In genomic region chr7:73438547-73439245, GRCh38 we compare ENCODE assay signal across 21 cellular contexts. TPM values are rescaled to one million over a fixed set of nuclear protein-coding genes. Genes with fewer than 3 reads are reported as not detected.
A peak's percentile ranks its signal among the peaks of the same experiment; 100 is the strongest.
DNase-seq lines count a peak whose midpoint lies in the region; ATAC-seq, FAIRE-seq and TF ChIP-seq lines count a peak whose summit lies in the region.
"Had no signal": no experiment of that assay in that cellular context is flagged by ENCODE, and none has a peak within 500 bp of the region (broad histone marks: within the 10 kb centered on the region; RNA-seq: fewer than 3 reads in every experiment).

No MANE protein-coding gene starts in this region.

- H2BK20ac ChIP-seq in H1 (ENCODE audit: low read length) = no peak overlapping the region

- H2AFZ ChIP-seq in GM23248 = no peak overlapping the region
- H2AFZ ChIP-seq in H1 (ENCODE audit: low read length) = no peak overlapping the region

- H3K4me3 ChIP-seq in GM23248 = no peak overlapping the region
- H3K4me3 ChIP-seq in Panc1 (ENCODE audit: low read depth in 2 of 2, low read length in 2 of 2) = no peak overlapping the region
- H3K4me3 ChIP-seq in H1 (ENCODE audit: extremely low read depth in 1 of 4, insufficient read depth in 2 of 4, low read depth in 3 of 4, low read length in 4 of 4) = no peak overlapping the region
- H3K4me3 ChIP-seq in psoas muscle = no peak overlapping the region
- H3K4me3 ChIP-seq in WERI-Rb-1 (ENCODE audit: low read depth, low read length) = no peak overlapping the region
- H3K4me3 ChIP-seq: prostate gland, thoracic aorta had no signal

- no peak overlapping the region for H3K18ac ChIP-seq in H1 (ENCODE audit: extremely low read depth, low read length)

- no peaks in the 10 kb centered on the region for H3K79me1 ChIP-seq in H1 (ENCODE audit: low read depth, low read length)

- H2BK15ac ChIP-seq in H1 (ENCODE audit: low read length) = no peak overlapping the region

- no peak overlapping the region for H2BK120ac ChIP-seq in H1 (replicated peaks; ENCODE audit: low read depth, low read length)

- no peaks in the 10 kb centered on the region for H3K9me3 ChIP-seq in GM23248 (ENCODE audit: low read depth)
- no peaks in the 10 kb centered on the region for H3K9me3 ChIP-seq in Panc1 (ENCODE audit: control insufficient read depth, insufficient read depth, low read depth, low read length)
- peaks cover 0 to 12% of the 10 kb centered on the region in 2 experiments; a peak in 2 of 4 replicates for H3K9me3 ChIP-seq in H1 (ENCODE audit: insufficient read depth in 2 of 2, low read depth in 1 of 2, low read length in 1 of 2)
- H3K9me3 ChIP-seq in psoas muscle = no peaks in the 10 kb centered on the region
- no peaks in the 10 kb centered on the region for H3K9me3 ChIP-seq in WERI-Rb-1 (ENCODE audit: severe bottlenecking)
- H3K9me3 ChIP-seq: prostate gland, thoracic aorta had no signal

- POLR2A ChIA-PET in Panc1 (lab: Charles Lee) = no interaction called here
- POLR2A ChIA-PET in H1 (lab: Charles Lee; ENCODE audit: partially characterized antibody) = interaction anchor here (0.8 to 1.8 kb wide), 3 partner anchors 8 to 131 kb away, joined by 3 to 6 read pairs (median 3); partner anchors contain the start of gene NSUN5

- no peaks in the 10 kb centered on the region for H3K9me2 ChIP-seq in GM23248 (ENCODE audit: insufficient read depth)

- no peak overlapping the region for H2AK5ac ChIP-seq in H1 (ENCODE audit: low read depth, low read length)

- H3K9ac ChIP-seq in GM23248 (no peak overlapping the region), H1 (replicated peaks in 1 of 4; ENCODE audit: extremely low read depth in 1 of 4, low read depth in 3 of 4, low read length in 3 of 4) (no peak overlapping the region)

- DNase-seq in GM23248 (peak; percentile 22), Panc1 (ENCODE audit: low read depth, low spot score) (no peak), H1 (ENCODE audit: low read depth in 1 of 2, low spot score in 2 of 2) (peak in 1 of 2 experiments; percentile 49), psoas muscle (peak; percentile 23 to 63), DMS114 treated with DMSO at 0.1 percent for 48 hours (lab: John Stamatoyannopoulos, UW; ENCODE audit: unreplicated experiment) (no peak), WERI-Rb-1 (no peak)
- DNase-seq: activated CD4-positive, alpha-beta T cell treated with anti-CD3 and anti-CD28 coated beads, Interleukin-2, amount 10 ng/mL, durations not matched to agents 7 days and 5 days; CD4-positive, alpha-beta memory T cell; cerebellar nuclear complex; foreskin keratinocyte; mesendoderm; MM.1S; NCI-H146; small intestine; stimulated activated naive CD4-positive, alpha-beta T cell treated with Interleukin-2 at 50 U/mL for 16 hours; T-cell had no signal

- H4K20me1 ChIP-seq in GM23248 (ENCODE audit: insufficient read depth) = no peaks in the 10 kb centered on the region
- H4K20me1 ChIP-seq in H1 (replicated peaks in 1 of 2; ENCODE audit: control insufficient read depth in 1 of 2, insufficient read depth in 2 of 2, low read length in 2 of 2) = peaks cover 5 to 8% of the 10 kb centered on the region in 2 experiments

- no peak overlapping the region for H3K56ac ChIP-seq in H1 (replicated peaks; ENCODE audit: insufficient read length, low read depth, low read length)

- in situ Hi-C loops in GM23248 (cut with MboI) (no loop called here), Panc1 (cut with HindIII; ENCODE audit: low pct_unique_long_range_greater_than_20kb, low sequenced_read_pairs) (no loop called here)

- TF ChIP-seq CTCF in Panc1 (IDR thresholded peaks at IDR 0.05) = no peak
- no peak for TF ChIP-seq CTCF in H1 (IDR thresholded peaks at IDR 0.05; ENCODE audit: control extremely low read depth in 1 of 3, insufficient read depth in 1 of 3, low read depth in 1 of 3, low read length in 3 of 3)
- no peak for TF ChIP-seq CTCF in psoas muscle (IDR thresholded peaks at IDR 0.05)
- TF ChIP-seq CTCF in WERI-Rb-1 (IDR thresholded peaks at IDR 0.05; ENCODE audit: low read depth, low read length) = no peak

- intact Hi-C loops in Panc1 (cut with micrococcal nuclease; ENCODE audit: unreplicated experiment) = loop anchor here (5.0 kb wide), 1 partner anchor 116 kb away; no protein-coding TSS in a partner anchor
- intact Hi-C loops in psoas muscle (cut with DNase I) = loop anchor here in 1 of 2 donors (5.0 kb wide), 1 partner anchor 81 kb away; no protein-coding TSS in a partner anchor

- H3K23ac ChIP-seq in H1 (ENCODE audit: insufficient read length) = no peak overlapping the region

- no peak for TF ChIP-seq POLR2A in H1 (IDR thresholded peaks at IDR 0.05; ENCODE audit: control extremely low read depth in 1 of 2, low read depth in 2 of 2, low read length in 2 of 2)

- CTCF ChIA-PET in Panc1 (lab: Charles Lee) = no interaction called here
- CTCF ChIA-PET in H1 (lab: Charles Lee; ENCODE audit: partially characterized antibody) = interaction anchor here (5.1 kb wide), 1 partner anchor 13 kb away, joined by 24 read pairs; no protein-coding TSS in a partner anchor

- peaks cover 32% of the 10 kb centered on the region for H3K36me3 ChIP-seq in GM23248 (ENCODE audit: low read depth)
- H3K36me3 ChIP-seq in Panc1 (ENCODE audit: control insufficient read depth, insufficient read depth, low read length) = peaks cover 17% of the 10 kb centered on the region; the same call in 1 of the 2 replicates
- peaks cover 18 to 43% (median 25%) of the 10 kb centered on the region in 4 experiments for H3K36me3 ChIP-seq in H1 (ENCODE audit: control insufficient read depth in 2 of 4, insufficient read depth in 4 of 4, low read length in 3 of 4)
- peaks cover 11 to 45% of the 10 kb centered on the region in 2 donors for H3K36me3 ChIP-seq in psoas muscle (ENCODE audit: insufficient read depth in 1 of 2, low read depth in 1 of 2)
- peaks cover 45% of the 10 kb centered on the region for H3K36me3 ChIP-seq in WERI-Rb-1

- no peak overlapping the region for H4K5ac ChIP-seq in H1 (ENCODE audit: insufficient read length, low read depth, low read length)

- H3K4ac ChIP-seq in H1 (replicated peaks; ENCODE audit: insufficient read length, low read depth, low read length) = no peak overlapping the region

- 55 to 57% methylated on average over 13 of the region's 13 CpGs for WGBS in GM23248 (ENCODE audit: low coverage in 1 of 2, low lambda C conversion rate in 2 of 2, missing lambda C conversion rate in 2 of 2), 2 experiments
- 87% methylated on average over 13 of the region's 13 CpGs; no CpG with 5 or more reads in 1 of the 2 experiments for WGBS in H1 (ENCODE audit: extremely low coverage in 1 of 2, insufficient coverage in 1 of 2, insufficient read length in 1 of 2, insufficient replicate concordance in 2 of 2, low coverage in 1 of 2, low lambda C conversion rate in 2 of 2, missing lambda C conversion rate in 1 of 2), 2 experiments
- WGBS in psoas muscle, 3 donors = 68 to 77% (median 71%) methylated on average over 13 of the region's 13 CpGs

- H3K4me2 ChIP-seq in GM23248 (ENCODE audit: unreplicated experiment) (no peak overlapping the region), H1 (ENCODE audit: insufficient read depth in 1 of 2, low read depth in 2 of 2, low read length in 2 of 2) (no peak overlapping the region)

- no peak overlapping the region for H3K14ac ChIP-seq in H1 (ENCODE audit: insufficient read length)

- TF ChIP-seq EP300 in H1 (IDR thresholded peaks at IDR 0.05; ENCODE audit: borderline replicate concordance in 1 of 2, low read depth in 2 of 2, low read length in 2 of 2) = no peak

- H2BK12ac ChIP-seq in H1 (ENCODE audit: low read depth, low read length) = no peak overlapping the region

- peaks cover 3% of the 10 kb centered on the region; the same call in 1 of the 2 replicates for H3K23me2 ChIP-seq in H1 (ENCODE audit: low read depth, low read length)

- H2BK5ac ChIP-seq in H1 (ENCODE audit: low read depth, low read length) = no peak overlapping the region; the same call in 1 of the 2 replicates

- ATAC-seq in Panc1 = peak; percentile 10
- peak; percentile 53 to 72 (median 58) for ATAC-seq in psoas muscle
- no peak for ATAC-seq in GM18873 (IDR thresholded peaks at IDR 0.05; ENCODE audit: low FRiP score, unreplicated experiment)
- ATAC-seq: foreskin keratinocyte, Right ventricle myocardium inferior, T-cell had no signal

- 0 out of 2 replicates have a peak, but pooled peaks cover 13% of the 10 kb centered on the region for H3F3A ChIP-seq in GM23248 (ENCODE audit: insufficient read depth)

- H3K79me2 ChIP-seq in GM23248 (ENCODE audit: insufficient read depth) (no peaks in the 10 kb centered on the region), H1 (ENCODE audit: control insufficient read depth in 1 of 2, insufficient read depth in 2 of 2, low read length in 2 of 2) (no peaks in the 10 kb centered on the region)

- H3K27ac ChIP-seq in GM23248 = no peak overlapping the region
- H3K27ac ChIP-seq in Panc1 (ENCODE audit: low read length) = no peak overlapping the region
- 0 out of 2 replicates have a peak overlapping the region, but pooled peaks have one; percentile 9 for H3K27ac ChIP-seq in H1 (ENCODE audit: low read depth, low read length)
- peak overlapping the region; percentile 60 for H3K27ac ChIP-seq in psoas muscle
- H3K27ac ChIP-seq in WERI-Rb-1 = no peak overlapping the region
- H3K27ac ChIP-seq: foreskin keratinocyte, prostate gland, thoracic aorta had no signal

- no peak for FAIRE-seq in H1 (lab: Jason Lieb, UNC)
- FAIRE-seq: small intestine, TTC549 had no signal

- H4K91ac ChIP-seq in H1 (replicated peaks; ENCODE audit: insufficient read length, low read length) = no peak overlapping the region

- H3K27me3 ChIP-seq in GM23248 (replicated peaks; ENCODE audit: insufficient read depth) (no peaks in the 10 kb centered on the region), Panc1 (ENCODE audit: control insufficient read depth, insufficient read depth, low read length) (no peaks in the 10 kb centered on the region), H1 (replicated peaks in 1 of 4; ENCODE audit: control insufficient read depth in 3 of 4, extremely low read depth in 1 of 4, insufficient read depth in 3 of 4, low read length in 3 of 4) (peaks cover 9 to 20% (median 18%) of the 10 kb centered on the region in 4 experiments), psoas muscle (ENCODE audit: insufficient read depth in 3 of 3, low read length in 2 of 3) (no peaks in the 10 kb centered on the region), WERI-Rb-1 (ENCODE audit: insufficient read depth, low read depth, severe bottlenecking) (no peaks in the 10 kb centered on the region)

- 0 out of 2 replicates have a peak overlapping the region, but pooled peaks have one; percentile 16 for H4K8ac ChIP-seq in H1 (ENCODE audit: extremely low read depth, insufficient read depth, low read length)

- no peaks in the 10 kb centered on the region for H3K4me1 ChIP-seq in GM23248 (ENCODE audit: insufficient read depth)
- H3K4me1 ChIP-seq in Panc1 (ENCODE audit: control insufficient read depth, insufficient read depth, low read length) = peaks cover 17% of the 10 kb centered on the region
- peaks cover 0 to 5% (median 2%) of the 10 kb centered on the region in 4 experiments; a peak in 5 of 7 replicates for H3K4me1 ChIP-seq in H1 (replicated peaks in 1 of 4; ENCODE audit: control insufficient read depth in 3 of 4, insufficient read depth in 4 of 4, low read length in 3 of 4)
- peaks cover 24% of the 10 kb centered on the region for H3K4me1 ChIP-seq in psoas muscle
- H3K4me1 ChIP-seq: foreskin keratinocyte, prostate gland had no signal

- no TSS peak for BruUV-seq in Panc1 (replicated peaks; lab: Mats Ljungman, UMichigan)

- TF ChIP-seq RAD21 in H1 (IDR thresholded peaks at IDR 0.05 in 1 of 2, conservative IDR thresholded peaks at IDR 0.05 in 1 of 2; ENCODE audit: low read depth in 2 of 2, low read length in 2 of 2) = no peak

RNA-seq across cellular contexts. Expression of gene FZD9, which starts 5.1 kb away (rescaled TPM):
- 0.32 TPM in 1 of 2 replicates, not detected in the other for total RNA-seq in GM23248 (2014; rRNA removed; shearing (Covaris generic))
- polyA plus RNA-seq in GM23248 (2016; fragmentation: Nextera tagmentation; extraction: Ambion mirVana) (0.13 and 0.38 TPM in 2 replicates), H1 (2011; rRNA removed) (4.7 and 6.7 TPM in 2 replicates), psoas muscle (10 to 100 TPM in 2 of 3 donors, 1 to 10 TPM in 1; 10.0 to 20.9 (median 19.1) TPM)
- total RNA-seq in Panc1 (2021; ENCODE audit: unreplicated experiment) (3.2 TPM), psoas muscle (10 to 100 TPM in 2 of 4 donors, 1 to 10 TPM in 2; 4.0 to 10.7 (median 7.5) TPM)
- 7.8 TPM for polyA plus RNA-seq in Panc1 (2012; ENCODE audit: insufficient read length)
- total RNA-seq in H1 (2021; fragmentation: NEBNext Ultra II Directional; extraction: Animal tissue kit (Norgen Biotek cat#: 25700)) = 3.2 and 3.5 TPM in 2 replicates
- 4.3 TPM for polyA plus RNA-seq in H1 (2011; cell fraction: cytosol; rRNA removed)
- polyA plus RNA-seq in H1 (2011; cell fraction: nucleus; rRNA removed) = 4.8 TPM
- 1.6 to 3.3 TPM (median 3.1 TPM) in 4 replicates for polyA plus RNA-seq in H1 (2012, experiment 1 of 2)
- 2.7 TPM for polyA plus RNA-seq in H1 (2012, experiment 2 of 2)
- 3.4 TPM for polyA plus RNA-seq in H1 (2013, experiment 1 of 2)
- 3.3 TPM for polyA plus RNA-seq in H1 (2013, experiment 2 of 2)
- 1.4 and 1.5 TPM in 2 replicates for polyA minus RNA-seq in H1 (2011; rRNA and poly(A)+ RNA removed)
- polyA minus RNA-seq in H1 (2011; cell fraction: cytosol; rRNA and poly(A)+ RNA removed) = 5.6 TPM
- 7.9 TPM for polyA minus RNA-seq in H1 (2011; cell fraction: nucleus; rRNA and poly(A)+ RNA removed)
- total RNA-seq: activated CD4-positive, alpha-beta T cell treated with anti-CD3 and anti-CD28 coated beads, Interleukin-2, amount 10 ng/mL, durations not matched to agents 7 days and 5 days; CD4-positive, alpha-beta memory T cell had no signal
- polyA plus RNA-seq: CD4-positive, alpha-beta memory T cell had no signal

Comparison
In these comparisons a context has a peak if more than half of its experiments do, and no peak if none do; other contexts are left out.
1. DNase-seq: peak in GM23248 (single experiment) and psoas muscle (2 of 2); none in Panc1 (single experiment), DMS114 treated with DMSO at 0.1 percent for 48 hours (single experiment) and WERI-Rb-1 (single experiment).
2. H3K27ac ChIP-seq: peak in H1 (single experiment) and psoas muscle (single experiment); none in GM23248 (single experiment), Panc1 (single experiment) and WERI-Rb-1 (single experiment).